ENCODE assay signal across 8 cellular contexts in the genomic region with DNA sequence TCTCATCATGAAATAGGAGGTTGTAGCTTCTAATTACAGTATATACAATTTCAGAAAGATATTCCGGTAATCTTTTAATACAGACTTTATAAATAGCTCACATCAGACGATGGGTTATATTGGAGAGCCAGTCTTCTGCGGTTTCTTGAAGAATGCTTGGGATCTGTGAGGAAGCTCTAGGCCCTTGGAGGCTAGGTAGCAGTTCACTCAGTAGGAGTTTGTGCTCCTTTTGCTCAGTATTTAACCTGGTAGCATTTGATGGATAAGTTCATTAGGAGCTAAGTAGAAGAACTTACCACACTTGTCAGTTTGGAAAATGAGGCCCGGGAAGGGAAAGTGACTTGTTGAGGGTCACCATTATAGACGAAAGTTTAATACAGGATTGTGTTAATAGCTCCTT. TPM values are rescaled to one million over a fixed set of nuclear protein-coding genes. Genes with fewer than 3 reads are reported as not detected.
A peak's percentile ranks its signal among the peaks of the same experiment; 100 is the strongest.
DNase-seq lines count a peak whose midpoint lies in the region; TF ChIP-seq lines count a peak whose summit lies in the region.

No MANE protein-coding gene starts in this region.

- H3K36me3 ChIP-seq in SJSA1 (peaks cover 26% of the 10 kb centered on the region), fibroblast of lung (ENCODE audit: control insufficient read depth, insufficient read depth, low read length) (no peaks in the 10 kb centered on the region), parathyroid adenoma (ENCODE audit: control insufficient read depth, insufficient read depth, low read length) (no peaks in the 10 kb centered on the region)

- H3K9me3 ChIP-seq in SJSA1 (replicated peaks), result no peaks in the 10 kb centered on the region
- H3K9me3 ChIP-seq in fibroblast of lung (ENCODE audit: control insufficient read depth, insufficient read depth, low read depth, low read length), result no peaks in the 10 kb centered on the region
- H3K9me3 ChIP-seq in parathyroid adenoma (ENCODE audit: control insufficient read depth, low read length), result no peaks in the 10 kb centered on the region

- peaks cover 66% of the 10 kb centered on the region for H3K4me1 Mint-ChIP-seq in Calu3 (ENCODE audit: low read depth, unreplicated experiment)

- H3K4me1 ChIP-seq in SJSA1 (replicated peaks), result peaks cover 30% of the 10 kb centered on the region
- peaks cover 12% of the 10 kb centered on the region for H3K4me1 ChIP-seq in fibroblast of lung (ENCODE audit: control insufficient read depth, extremely low read depth, insufficient read depth, low read length)
- no peaks in the 10 kb centered on the region for H3K4me1 ChIP-seq in parathyroid adenoma

- intact Hi-C loops in Calu3 (cut with micrococcal nuclease; ENCODE audit: unreplicated experiment), result no loop called here

- TF ChIP-seq CTCF in Calu3 (IDR thresholded peaks at IDR 0.05; ENCODE audit: unreplicated experiment), result no peak
- TF ChIP-seq CTCF in fibroblast of lung (conservative IDR thresholded peaks at IDR 0.05 in 1 of 2, IDR thresholded peaks at IDR 0.05 in 1 of 2; ENCODE audit: low read depth in 1 of 2, low read length in 2 of 2), result no peak
- TF ChIP-seq CTCF in parathyroid adenoma (IDR thresholded peaks at IDR 0.05), result no peak

- no TSS peak for BruUV-seq in Calu3 (replicated peaks; lab: Mats Ljungman, UMichigan)

- H4K20me1 ChIP-seq in fibroblast of lung (ENCODE audit: control insufficient read depth, extremely low read depth, insufficient read depth, low read length), result peaks cover 4% of the 10 kb centered on the region

- H3K27me3 ChIP-seq in SJSA1 (replicated peaks), result no peaks in the 10 kb centered on the region
- H3K27me3 ChIP-seq in fibroblast of lung (ENCODE audit: control insufficient read depth, insufficient read depth, low read length), result no peaks in the 10 kb centered on the region
- H3K27me3 ChIP-seq in parathyroid adenoma (ENCODE audit: control insufficient read depth, insufficient read depth, low read length), result no peaks in the 10 kb centered on the region

- no peak overlapping the region for H3K9ac ChIP-seq in fibroblast of lung (ENCODE audit: insufficient read depth, low read length)
- no peak overlapping the region for H3K9ac ChIP-seq in parathyroid adenoma

- peak overlapping the region; percentile 91 for H3K4me3 ChIP-seq in SJSA1
- peak overlapping the region; percentile 79 to 97 (median 92) for H3K4me3 ChIP-seq in fibroblast of lung (replicated peaks in 1 of 4; ENCODE audit: control extremely low read depth in 1 of 4, insufficient read depth in 1 of 4, low read depth in 3 of 4, low read length in 4 of 4)
- H3K4me3 ChIP-seq in parathyroid adenoma (ENCODE audit: low read depth, low read length), result no peak overlapping the region

- H3K27ac Mint-ChIP-seq in Calu3 (ENCODE audit: unreplicated experiment), result peak overlapping the region; percentile 88

- CTCF ChIA-PET in Calu3 (lab: Charles Lee), result interaction anchor here (0.6 to 1.6 kb wide), 16 partner anchors 15 to 611 kb away, joined by 3 to 6 read pairs (median 4); a partner anchor contains a TSS

- H2AFZ ChIP-seq in fibroblast of lung (ENCODE audit: low read length) (no peak overlapping the region), parathyroid adenoma (no peak overlapping the region)

- H3K4me2 ChIP-seq in fibroblast of lung (ENCODE audit: extremely low read depth, insufficient read depth, low read length) (peak overlapping the region; percentile 95), parathyroid adenoma (ENCODE audit: low read length) (no peak overlapping the region)

- H3K27me3 Mint-ChIP-seq in Calu3 (ENCODE audit: unreplicated experiment), result no peaks in the 10 kb centered on the region

- no peak overlapping the region for H3K27ac ChIP-seq in SJSA1
- peak overlapping the region; percentile 98 for H3K27ac ChIP-seq in fibroblast of lung (ENCODE audit: insufficient read depth, low read length)
- peak overlapping the region; percentile 22 for H3K27ac ChIP-seq in parathyroid adenoma

- H3K79me2 ChIP-seq in fibroblast of lung (ENCODE audit: control insufficient read depth, insufficient read depth, low read length) (peaks cover 72% of the 10 kb centered on the region), parathyroid adenoma (no peaks in the 10 kb centered on the region)

- H3K9me3 Mint-ChIP-seq in Calu3 (ENCODE audit: low read depth, unreplicated experiment), result no peaks in the 10 kb centered on the region

- no peak for DNase-seq in Calu3
- DNase-seq in SJSA1 (ENCODE audit: low read depth in 1 of 2, low spot score in 2 of 2), result peak in 1 of 2 experiments; percentile 14
- peak in 1 of 2 donors; percentile 40 for DNase-seq in fibroblast of lung (ENCODE audit: low read depth in 2 of 2)
- DNase-seq in stimulated activated CD4-positive, alpha-beta T cell treated with anti-CD3 and anti-CD28 coated beads, Interleukin-12 subunit alpha, Interleukin-12 subunit beta, amount 100 ng/mL, for 4 hours, result no peak
- no peak for DNase-seq in DMS 273 treated with DMSO at 0.1 percent for 48 hours (lab: John Stamatoyannopoulos, UW)
- no peak for DNase-seq in cerebellum (ENCODE audit: low spot score)
- DNase-seq in NAMALWA (ENCODE audit: low spot score), result no peak

- peak overlapping the region; percentile 91 for H3K4me3 Mint-ChIP-seq in Calu3 (ENCODE audit: low read depth, unreplicated experiment)

- peaks cover 85% of the 10 kb centered on the region for H3K36me3 Mint-ChIP-seq in Calu3 (ENCODE audit: insufficient read depth, unreplicated experiment)

RNA-seq across cellular contexts. Expression of a gene that starts 2.8 kb away (rescaled TPM):
- 345 and 453 TPM in 2 replicates for total RNA-seq in Calu3 (2022)
- 42.7 and 73.4 TPM in 2 replicates for total RNA-seq in SJSA1 (2014; rRNA removed; shearing (Covaris generic))
- total RNA-seq in fibroblast of lung, result 47.5 and 76.8 TPM in 2 replicates
- 19.5 and 26.1 TPM in 2 replicates for polyA plus RNA-seq in fibroblast of lung
- 41.6 and 71.2 TPM in 2 replicates for polyA plus RNA-seq in fibroblast of lung (2012)
- polyA minus RNA-seq in fibroblast of lung (ENCODE audit: low replicate concordance), result 279 and 321 TPM in 2 replicates
- total RNA-seq in cerebellum, result 34.3 TPM
